Comparison of ENCODE assay signal across 1 cellular context in the genomic region with DNA sequence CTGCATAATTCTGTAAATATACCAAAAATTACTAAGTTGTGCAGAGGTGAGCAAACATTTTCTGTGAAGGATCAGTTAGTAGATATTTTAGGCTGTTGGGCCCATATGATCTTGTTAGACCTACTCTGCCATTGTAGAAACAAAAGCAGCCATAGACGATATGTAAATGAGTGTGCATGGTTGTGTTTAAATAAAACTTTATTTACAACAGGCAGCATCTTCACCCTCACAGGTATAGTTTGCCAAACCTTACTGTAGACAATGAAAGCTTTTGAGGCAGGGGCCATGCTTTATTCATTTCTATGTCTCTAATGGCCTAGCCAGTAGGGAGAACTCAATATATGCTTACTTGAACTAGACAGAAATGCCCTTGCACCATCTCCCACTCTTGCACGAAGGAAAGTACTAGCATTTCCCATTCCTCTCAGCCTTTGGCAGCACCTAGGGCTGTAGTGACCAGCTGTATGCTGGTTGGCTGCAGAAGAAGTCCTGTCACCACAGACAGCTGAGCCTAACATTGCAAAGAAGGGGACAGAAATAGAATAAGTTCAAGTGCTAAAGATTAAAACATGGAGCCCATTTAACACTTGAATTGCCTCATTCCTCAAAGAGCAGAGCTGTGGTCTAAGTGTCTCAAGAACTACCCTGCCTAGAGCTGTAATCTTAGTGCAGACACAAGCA.
TF ChIP-seq lines count a peak whose summit lies in the region.

No MANE protein-coding gene starts in this region.

TF ChIP-seq in K562, 482 proteins besides CTCF, POLR2A, EP300 and RAD21 (continued from another document):
- no peak for TF ChIP-seq FOXM1 (IDR thresholded peaks at IDR 0.05; ENCODE audit: low read depth)
- no peak for TF ChIP-seq FOXM1 (CRISPR knock-in tag; IDR thresholded peaks at IDR 0.05; ENCODE audit: low read depth)
